In genomic region chr2:226782092-226782713, GRCh38 we compare ENCODE assay signal across 3 cellular contexts.
TF ChIP-seq lines count a peak whose summit lies in the region.

No MANE protein-coding gene starts in this region.

TF ChIP-seq in SK-N-SH treated with all-trans-retinoic acid at 6 μM for 48 hours, 23 proteins besides CTCF, POLR2A, EP300 and RAD21 (continued from another document):
- TF ChIP-seq BACH2 (CRISPR knock-in tag; IDR thresholded peaks at IDR 0.05; ENCODE audit: borderline replicate concordance) (no peak), CSRNP3 (CRISPR knock-in tag; IDR thresholded peaks at IDR 0.05) (no peak), GLIS3 (CRISPR knock-in tag; IDR thresholded peaks at IDR 0.05) (no peak), RARB (CRISPR knock-in tag; IDR thresholded peaks at IDR 0.05) (no peak), OSR1 (CRISPR knock-in tag; IDR thresholded peaks at IDR 0.05) (no peak), ZC3H10 (CRISPR knock-in tag; IDR thresholded peaks at IDR 0.05) (no peak), TOX (CRISPR knock-in tag; IDR thresholded peaks at IDR 0.05; ENCODE audit: borderline replicate concordance) (no peak), TSHZ2 (CRISPR knock-in tag; IDR thresholded peaks at IDR 0.05) (no peak), ZNF70 (CRISPR knock-in tag; IDR thresholded peaks at IDR 0.05) (no peak), ZNF8 (CRISPR knock-in tag; IDR thresholded peaks at IDR 0.05) (no peak), ARNTL (CRISPR knock-in tag; IDR thresholded peaks at IDR 0.05; ENCODE audit: borderline replicate concordance, low read depth) (no peak), ZFP3 (CRISPR knock-in tag; IDR thresholded peaks at IDR 0.05) (no peak)

TF ChIP-seq in SK-N-SH, 30 proteins besides CTCF, POLR2A, EP300 and RAD21 (continued from another document):
- TF ChIP-seq SMC3 (IDR thresholded peaks at IDR 0.05; ENCODE audit: low read depth, low read length) (no peak), RCOR1 (IDR thresholded peaks at IDR 0.05; ENCODE audit: low read length) (no peak), POLR2AphosphoS5 (IDR thresholded peaks at IDR 0.05; ENCODE audit: low read depth, low read length) (no peak), PBX3 (IDR thresholded peaks at IDR 0.05) (no peak), SIN3A (IDR thresholded peaks at IDR 0.05; ENCODE audit: borderline replicate concordance, low read depth, low read length) (no peak), FOXJ3 (CRISPR knock-in tag; IDR thresholded peaks at IDR 0.05) (no peak), TEAD4 (IDR thresholded peaks at IDR 0.05; ENCODE audit: borderline replicate concordance, insufficient read depth) (no peak), REST (IDR thresholded peaks at IDR 0.05; ENCODE audit: low read depth, low read length) (no peak)

TF ChIP-seq in liver, 16 proteins besides CTCF, POLR2A, EP300 and RAD21 (continued from another document):
- TF ChIP-seq JUND (IDR thresholded peaks at IDR 0.05) = no peak
- TF ChIP-seq ZBTB33 (IDR thresholded peaks at IDR 0.05) = no peak
- no peak for TF ChIP-seq GABPA (IDR thresholded peaks at IDR 0.05 in 1 of 2, conservative IDR thresholded peaks at IDR 0.05 in 1 of 2)
